16 cellular contexts compared by ENCODE assay signal in the genomic region with DNA sequence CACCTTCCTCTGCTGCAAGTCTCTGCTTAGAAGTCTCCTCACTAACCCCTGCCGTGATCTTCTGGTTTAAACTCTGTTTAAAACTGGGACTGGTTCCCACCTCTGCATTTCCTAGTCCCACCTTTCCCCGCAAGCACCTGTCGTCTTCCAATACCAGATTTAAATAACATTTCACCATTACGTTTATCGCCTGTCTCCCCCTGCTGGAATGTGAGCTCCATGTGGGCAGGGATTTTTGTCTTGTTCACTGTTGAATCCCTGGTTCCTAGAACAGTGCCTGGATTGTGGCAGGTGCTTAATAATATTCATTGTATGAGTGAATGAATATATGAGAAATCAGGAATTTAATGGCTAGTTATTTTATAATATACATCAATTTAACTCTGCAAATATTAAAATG. TPM values are rescaled to one million over a fixed set of nuclear protein-coding genes. Genes with fewer than 3 reads are reported as not detected.
DNase-seq lines count a peak whose midpoint lies in the region; ATAC-seq, FAIRE-seq and TF ChIP-seq lines count a peak whose summit lies in the region.
"Had no signal": no experiment of that assay in that cellular context is flagged by ENCODE, and none has a peak within 500 bp of the region (broad histone marks: within the 10 kb centered on the region; RNA-seq: fewer than 3 reads in every experiment).

No MANE protein-coding gene starts in this region.

- no peaks in the 10 kb centered on the region for H3K4me1 ChIP-seq in ascending aorta
- H3K4me1 ChIP-seq: body of pancreas had no signal

- H3K36me3 ChIP-seq in ascending aorta = no peaks in the 10 kb centered on the region
- H3K36me3 ChIP-seq: heart left ventricle had no signal

- H3K27me3 ChIP-seq in ascending aorta = no peaks in the 10 kb centered on the region
- H3K27me3 ChIP-seq: body of pancreas had no signal

- no peak for ATAC-seq in HG03442 (IDR thresholded peaks at IDR 0.05; ENCODE audit: unreplicated experiment)
- ATAC-seq: body of pancreas; CD8-positive, alpha-beta T cell; heart left ventricle; T-helper 17 cell had no signal

- TF ChIP-seq CTCF in D721Med (IDR thresholded peaks at IDR 0.05; ENCODE audit: insufficient read depth, missing control alignments) (peak; percentile 29), astrocyte of the spinal cord (IDR thresholded peaks at IDR 0.05; ENCODE audit: low read depth, low read length) (peak; percentile 44), ascending aorta (IDR thresholded peaks at IDR 0.05) (no peak)

- H3K9me3 ChIP-seq in ascending aorta = no peaks in the 10 kb centered on the region
- H3K9me3 ChIP-seq: body of pancreas, heart left ventricle had no signal

- in situ Hi-C loops in astrocyte of the spinal cord (cut with HindIII; ENCODE audit: low sequenced_read_pairs) = no loop called here

- intact Hi-C loops in ascending aorta (cut with DNase I) = no loop called here

- H3K4me3 ChIP-seq in astrocyte of the spinal cord (ENCODE audit: low read depth, low read length) (no peak overlapping the region), ascending aorta (no peak overlapping the region)
- H3K4me3 ChIP-seq: body of pancreas, heart left ventricle had no signal

- H3K27ac ChIP-seq in ascending aorta = no peak overlapping the region
- H3K27ac ChIP-seq: body of pancreas, heart left ventricle had no signal

- no peak for FAIRE-seq in D721Med (lab: Jason Lieb, UNC)

- DNase-seq in D721Med (ENCODE audit: insufficient read length, low spot score) = no peak
- peak; percentile 14 for DNase-seq in HT-29 (ENCODE audit: low spot score)
- no peak for DNase-seq in astrocyte of the spinal cord (ENCODE audit: low read depth, low spot score)
- peak; percentile 15 for DNase-seq in left kidney (ENCODE audit: low read depth, low spot score)
- DNase-seq in kidney glomerular epithelial cell (lab: John Stamatoyannopoulos, UW) = no peak
- DNase-seq in ascending aorta (ENCODE audit: low spot score in 2 of 2) = no peak
- no peak for DNase-seq in OCI-M2 (lab: John Stamatoyannopoulos, UW; ENCODE audit: unreplicated experiment)
- DNase-seq: activated CD4-positive, alpha-beta T cell treated with anti-CD3 and anti-CD28 coated beads, Interleukin-2, amount 50 U/mL, for 4 hours; activated effector memory CD4-positive, alpha-beta T cell treated with Interleukin-2 at 50 U/mL for 16 hours; body of pancreas; CD8-positive, alpha-beta T cell; NCI-H1436; T-helper 17 cell had no signal

RNA-seq across cellular contexts. Expression of a gene that starts 2.7 kb away (rescaled TPM):
- not detected in 2 replicates for total RNA-seq in HT-29 (2014; rRNA removed; shearing (Covaris generic))
- 0.21 TPM for total RNA-seq in ascending aorta
- total RNA-seq: body of pancreas; CD8-positive, alpha-beta T cell; lower leg skin; T-helper 17 cell had no signal

RNA-seq across cellular contexts. Expression of a gene that starts 18.9 kb away (rescaled TPM):
- 0.08 TPM in 1 of 2 replicates, not detected in the other for total RNA-seq in HT-29 (2014; rRNA removed; shearing (Covaris generic))
- total RNA-seq in ascending aorta = 0.64 TPM
- total RNA-seq: body of pancreas had no signal

RNA-seq across cellular contexts. Expression of a gene that starts 33.4 kb away (rescaled TPM):
- 119 and 136 TPM in 2 replicates for total RNA-seq in HT-29 (2014; rRNA removed; shearing (Covaris generic))
- total RNA-seq in ascending aorta = 1.3 TPM
- total RNA-seq: T-helper 17 cell had no signal

RNA-seq across cellular contexts. Expression of a gene that starts 41.8 kb away (rescaled TPM):
- 24.2 and 24.7 TPM in 2 replicates for total RNA-seq in HT-29 (2014; rRNA removed; shearing (Covaris generic))
- total RNA-seq in ascending aorta = 5.4 TPM

Comparison
In these comparisons a context has a peak if more than half of its experiments do, and no peak if none do; other contexts are left out.
1. DNase-seq: peak in HT-29 (single experiment) and left kidney (single experiment); none in D721Med (single experiment), astrocyte of the spinal cord (single experiment), kidney glomerular epithelial cell (single experiment), ascending aorta (0 of 2) and OCI-M2 (single experiment).
2. CTCF ChIP-seq: peak in D721Med (single experiment) and astrocyte of the spinal cord (single experiment); none in ascending aorta (0 of 3).
3. RNA of a gene that starts 33.4 kb away (total RNA-seq): 119 to 136 TPM in HT-29; 1.3 TPM in ascending aorta (single experiment); every median in the first group is over 10 times any median in the second.